ENCODE assay signal across 21 cellular contexts in genomic region chr21:45051580-45052434, GRCh38. TPM values are rescaled to one million over a fixed set of nuclear protein-coding genes. Genes with fewer than 3 reads are reported as not detected.
DNase-seq lines count a peak whose midpoint lies in the region; ATAC-seq, FAIRE-seq and TF ChIP-seq lines count a peak whose summit lies in the region.
"Had no signal": no experiment of that assay in that cellular context is flagged by ENCODE, and none has a peak within 500 bp of the region (broad histone marks: within the 10 kb centered on the region; RNA-seq: fewer than 3 reads in every experiment).

No MANE protein-coding gene starts in this region.

- H3K9ac ChIP-seq in IMR-90 (ENCODE audit: low read depth, low read length): peak overlapping the region; percentile 83

- H3K36me3 ChIP-seq in IMR-90 (ENCODE audit: control insufficient read depth, insufficient read depth, low read length) (no peaks in the 10 kb centered on the region), hepatocyte (replicated peaks; ENCODE audit: insufficient read depth, low read depth) (no peaks in the 10 kb centered on the region)

- H3K4ac ChIP-seq in IMR-90 (ENCODE audit: low read depth, low read length): peak overlapping the region; percentile 100

- no peaks in the 10 kb centered on the region for H4K20me1 ChIP-seq in IMR-90 (ENCODE audit: insufficient read depth, low read length)
- H4K20me1 ChIP-seq in hepatocyte (ENCODE audit: insufficient read depth, poor library complexity, severe bottlenecking): no peaks in the 10 kb centered on the region

- peak overlapping the region; percentile 98 to 100 for H4K8ac ChIP-seq in IMR-90 (ENCODE audit: low read depth in 2 of 2, low read length in 2 of 2)

- H2AK9ac ChIP-seq in IMR-90 (replicated peaks; ENCODE audit: low read depth, low read length, poor library complexity): peak overlapping the region; percentile 88

- dilution Hi-C loops in IMR-90 (cut with HindIII; ENCODE audit: low sequenced_read_pairs, unreplicated experiment): no loop called here

- peak overlapping the region; percentile 100 for H2BK120ac ChIP-seq in IMR-90 (ENCODE audit: low read depth, low read length)

- H4K5ac ChIP-seq in IMR-90 (ENCODE audit: low read depth, low read length): peak overlapping the region; percentile 99

- peak overlapping the region; percentile 99 for H3K14ac ChIP-seq in IMR-90 (replicated peaks; ENCODE audit: low read depth, low read length)

- H2AFZ ChIP-seq in IMR-90 (replicated peaks; ENCODE audit: low read length, poor library complexity) (peak overlapping the region; percentile 79), hepatocyte (no peak overlapping the region)

- peaks cover 22 to 23% of the 10 kb centered on the region in 2 donors for H3K27me3 Mint-ChIP-seq in natural killer cell treated with Interleukin-12 subunit alpha and Interleukin-12 subunit beta and Interleukin-15 and Interleukin-18, amount 100 ng/mL, for 72 hours

- no peak for TF ChIP-seq EP300 in A549 (IDR thresholded peaks at IDR 0.05)

- H4K91ac ChIP-seq in IMR-90 (ENCODE audit: insufficient read depth, low read depth, low read length): peak overlapping the region; percentile 100

- no peak for TF ChIP-seq RAD21 in A549 (conservative IDR thresholded peaks at IDR 0.05 in 1 of 2, IDR thresholded peaks at IDR 0.05 in 1 of 2)
- no peak for TF ChIP-seq RAD21 in IMR-90 (IDR thresholded peaks at IDR 0.05; ENCODE audit: low read length)

- H3K36me3 Mint-ChIP-seq in natural killer cell treated with Interleukin-12 subunit alpha and Interleukin-12 subunit beta and Interleukin-15 and Interleukin-18, amount 100 ng/mL, for 72 hours: peaks cover 6% of the 10 kb centered on the region

- H3K4me1 ChIP-seq in A549 (peaks cover 13% of the 10 kb centered on the region; the same call in 2 of the 3 replicates), IMR-90 (ENCODE audit: control insufficient read depth, insufficient read depth, low read length) (peaks cover 40% of the 10 kb centered on the region), hepatocyte (ENCODE audit: insufficient read depth) (peaks cover 13% of the 10 kb centered on the region)

- 66% methylated on average over 19 of the region's 24 CpGs for WGBS in A549 (ENCODE audit: missing lambda C conversion rate)
- 80% methylated on average over 13 of the region's 24 CpGs; no CpG with 5 or more reads in 1 of the 2 experiments for WGBS in IMR-90 (ENCODE audit: extremely low coverage in 2 of 2, insufficient read length in 1 of 2), 2 experiments
- WGBS in hepatocyte (ENCODE audit: low lambda C conversion rate, missing lambda C conversion rate): 82% methylated on average over 24 of the region's 24 CpGs

- no peak for DNase-seq in A549 (ENCODE audit: low read depth in 1 of 2, low spot score in 1 of 2)
- no peak for DNase-seq in IMR-90
- DNase-seq in hepatocyte (ENCODE audit: low spot score): no peak
- DNase-seq in sciatic nerve (ENCODE audit: low spot score): peak; percentile 53
- DNase-seq in activated naive CD4-positive, alpha-beta T cell (lab: John Stamatoyannopoulos, UW): no peak
- no peak for DNase-seq in natural killer cell treated with Interleukin-12 subunit alpha and Interleukin-12 subunit beta and Interleukin-15 and Interleukin-18, amount 100 ng/mL, for 72 hours (ENCODE audit: low spot score)
- DNase-seq in left ventricle myocardium superior: no peak
- DNase-seq: ACHN; activated naive CD4-positive, alpha-beta T cell treated with Interleukin-2 at 50 U/mL for 16 hours; activated T-cell treated with anti-CD3 and anti-CD28 coated beads for 4 hours; anterior cingulate cortex; endodermal cell; GOT3; MM.1S; NCI-H146; NCI-H345; NK-92 treated with Interleukin-12 subunit alpha and Interleukin-12 subunit beta, amount 100 ng/mL, for 24 hours; nucleus accumbens; RPMI8226; stimulated activated CD4-positive, alpha-beta T cell treated with anti-CD3 and anti-CD28 coated beads, Interleukin-4, amount 100 ng/mL, for 4 hours had no signal

- H3K79me1 ChIP-seq in IMR-90 (ENCODE audit: low read depth in 1 of 2, low read length in 2 of 2): peaks cover 15 to 23% of the 10 kb centered on the region in 2 experiments; a peak in 3 of 4 replicates

- CTCF ChIA-PET in A549 (lab: Yijun Ruan, JAX) (interaction anchor here (1.0 kb wide), 1 partner anchor 38 kb away, joined by 3 read pairs; no protein-coding TSS in a partner anchor), IMR-90 (lab: Yijun Ruan, JAX) (no interaction called here)

- peak overlapping the region; percentile 100 for H2AK5ac ChIP-seq in IMR-90 (ENCODE audit: low read depth, low read length)

- peak overlapping the region; percentile 99 for H3K23ac ChIP-seq in IMR-90 (ENCODE audit: low read depth, low read length)

- in situ Hi-C loops in IMR-90 (cut with MboI; ENCODE audit: low sequenced_read_pairs): no loop called here

- H3K56ac ChIP-seq in IMR-90 (ENCODE audit: extremely low read depth, insufficient read depth, low read length): peak overlapping the region; percentile 96

- H3K9me2 ChIP-seq in hepatocyte (replicated peaks; ENCODE audit: insufficient read depth): no peaks in the 10 kb centered on the region

- intact Hi-C loops in IMR-90 (cut with micrococcal nuclease): loop anchor here (1.0 kb wide), 1 partner anchor 90 kb away; no protein-coding TSS in a partner anchor
- intact Hi-C loops in sciatic nerve (cut with DNase I): no loop called here
- intact Hi-C loops in left ventricle myocardium superior (cut with micrococcal nuclease): no loop called here

- POLR2A ChIA-PET in A549 (lab: Yijun Ruan, JAX) (no interaction called here), IMR-90 (lab: Charles Lee; ENCODE audit: unreplicated experiment) (no interaction called here)

- H3K18ac ChIP-seq in IMR-90 (ENCODE audit: low read depth, low read length): peak overlapping the region; percentile 99

- peaks cover 30% of the 10 kb centered on the region for H3K9me1 ChIP-seq in IMR-90 (ENCODE audit: insufficient read depth, low read length)

- no peak for FAIRE-seq in A549 (lab: Jason Lieb, UNC)

- H3K27ac ChIP-seq in A549 (peak overlapping the region; percentile 62 to 66; a peak in 3 of 6 replicates), IMR-90 (ENCODE audit: insufficient read depth, low read length) (peak overlapping the region; percentile 99), hepatocyte (peak overlapping the region; percentile 60)

- no peak overlapping the region for H3K27ac Mint-ChIP-seq in natural killer cell treated with Interleukin-12 subunit alpha and Interleukin-12 subunit beta and Interleukin-15 and Interleukin-18, amount 100 ng/mL, for 72 hours
- H3K27ac Mint-ChIP-seq: endodermal cell had no signal

- H3K27me3 ChIP-seq in IMR-90 (ENCODE audit: control insufficient read depth, insufficient read depth, low read length): no peaks in the 10 kb centered on the region
- no peaks in the 10 kb centered on the region for H3K27me3 ChIP-seq in hepatocyte

- no TSS peak for BruUV-seq in IMR-90 (replicated peaks; lab: Mats Ljungman, UMichigan)

- peak overlapping the region; percentile 93 for H2BK15ac ChIP-seq in IMR-90 (ENCODE audit: low read depth, low read length)

- ATAC-seq in A549: no peak
- ATAC-seq in IMR-90 (ENCODE audit: low read depth): no peak
- no peak for ATAC-seq in sciatic nerve
- no peak for ATAC-seq in HG03565 (IDR thresholded peaks at IDR 0.05; ENCODE audit: unreplicated experiment)
- ATAC-seq in natural killer cell treated with Interleukin-12 subunit alpha and Interleukin-12 subunit beta and Interleukin-15 and Interleukin-18, amount 100 ng/mL, for 72 hours: no peak
- no peak for ATAC-seq in left ventricle myocardium superior

- peaks cover 4% of the 10 kb centered on the region for H3K9me3 Mint-ChIP-seq in natural killer cell treated with Interleukin-12 subunit alpha and Interleukin-12 subunit beta and Interleukin-15 and Interleukin-18, amount 100 ng/mL, for 72 hours

- TF ChIP-seq CTCF in A549 (IDR thresholded peaks at IDR 0.05): no peak
- no peak for TF ChIP-seq CTCF in IMR-90 (conservative IDR thresholded peaks at IDR 0.05; ENCODE audit: low read depth, low read length)
- no peak for TF ChIP-seq CTCF in hepatocyte (IDR thresholded peaks at IDR 0.05; ENCODE audit: poor library complexity)

- no peaks in the 10 kb centered on the region for H3K4me1 Mint-ChIP-seq in natural killer cell treated with Interleukin-12 subunit alpha and Interleukin-12 subunit beta and Interleukin-15 and Interleukin-18, amount 100 ng/mL, for 72 hours (ENCODE audit: low read depth in 2 of 2)

- H3K4me2 ChIP-seq in A549 (peak overlapping the region; percentile 24; the same call in 1 of the 3 replicates), IMR-90 (ENCODE audit: low read depth, low read length) (peak overlapping the region; percentile 6), hepatocyte (peak overlapping the region; percentile 12)

- H3K9me3 ChIP-seq in A549 (peaks cover 8% of the 10 kb centered on the region; the same call in 1 of the 3 replicates), IMR-90 (ENCODE audit: control insufficient read depth, insufficient read depth, low read length) (no peaks in the 10 kb centered on the region), hepatocyte (ENCODE audit: low read depth) (no peaks in the 10 kb centered on the region)

- H3K4me3 ChIP-seq in A549 (no peak overlapping the region), IMR-90 (ENCODE audit: insufficient read depth, low read depth, low read length) (no peak overlapping the region), hepatocyte (no peak overlapping the region)

- H3K4me3 Mint-ChIP-seq in natural killer cell treated with Interleukin-12 subunit alpha and Interleukin-12 subunit beta and Interleukin-15 and Interleukin-18, amount 100 ng/mL, for 72 hours: no peak overlapping the region
- H3K4me3 Mint-ChIP-seq: endodermal cell had no signal

- H2BK20ac ChIP-seq in IMR-90 (ENCODE audit: low read depth, low read length): peak overlapping the region; percentile 99

- H3K79me2 ChIP-seq in hepatocyte: no peaks in the 10 kb centered on the region

- no peak for TF ChIP-seq POLR2A in A549 (IDR thresholded peaks at IDR 0.05; ENCODE audit: low read length)
- TF ChIP-seq POLR2A in IMR-90 (IDR thresholded peaks at IDR 0.05; ENCODE audit: low read depth, low read length): peak; percentile 41; the same call in 1 of the 2 replicates

- peak overlapping the region; percentile 100 for H2BK5ac ChIP-seq in IMR-90 (ENCODE audit: low read depth, low read length, poor library complexity, severe bottlenecking)

RNA-seq across cellular contexts. Expression of gene ADARB1, which starts 22.6 kb away (rescaled TPM):
- polyA plus RNA-seq in A549 (2011; rRNA removed) (2.8 and 3.2 TPM in 2 replicates), A549 (2017; fragmentation: RNase III; extraction: RNeasy Plus Mini Kit Qiagen cat#74134 plus additional on column Dnase treatment) (5.0 to 6.7 TPM (median 5.7 TPM) in 3 replicates), IMR-90 (2012; rRNA removed) (45.5 and 47.3 TPM in 2 replicates), hepatocyte (17.3 and 19.4 TPM in 2 replicates)
- 2.5 and 3.0 TPM in 2 replicates for polyA plus RNA-seq in A549 (2012; cell fraction: cytosol; rRNA removed)
- 7.2 and 8.4 TPM in 2 replicates for polyA plus RNA-seq in A549 (2012; cell fraction: nucleus; rRNA removed)
- 4.7 and 5.2 TPM in 2 replicates for polyA minus RNA-seq in A549 (2011; rRNA and poly(A)+ RNA removed)
- total RNA-seq in IMR-90 (2012; rRNA removed) (39.7 and 39.8 TPM in 2 replicates), hepatocyte (9.9 and 16.0 TPM in 2 replicates), sciatic nerve (35.0 TPM), left ventricle myocardium superior (13.6 TPM)
- 18.2 and 29.3 TPM in 2 replicates for polyA plus RNA-seq in IMR-90 (2012; cell fraction: cytosol; rRNA removed)
- polyA plus RNA-seq in IMR-90 (2012; cell fraction: nucleus; rRNA removed; ENCODE audit: low replicate concordance): 152 and 210 TPM in 2 replicates
- 10 to 100 TPM; 28.7 to 38.5 TPM for total RNA-seq in natural killer cell treated with Interleukin-12 subunit alpha and Interleukin-12 subunit beta and Interleukin-15 and Interleukin-18, amount 100 ng/mL, for 72 hours
